ENCODE assay signal across 21 cellular contexts in the genomic region with DNA sequence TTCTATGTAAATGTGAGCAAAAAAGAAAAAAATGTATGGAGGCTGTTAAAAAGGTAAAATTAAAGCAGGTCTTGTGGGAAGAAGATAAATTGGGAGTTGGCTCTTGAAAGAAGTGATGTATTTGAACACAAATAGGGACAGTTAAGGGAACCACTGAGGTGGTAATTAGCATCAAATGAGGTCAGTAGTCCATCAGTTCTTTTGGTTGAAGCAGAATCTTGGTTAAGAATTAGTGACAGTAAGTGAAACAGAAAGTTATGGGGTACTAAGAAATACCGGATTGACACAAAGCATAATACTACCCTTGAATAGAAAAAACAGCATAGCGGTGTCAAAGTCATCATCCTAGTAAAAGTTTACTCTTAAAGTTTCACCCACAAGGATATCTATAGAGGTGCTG.
DNase-seq lines count a peak whose midpoint lies in the region; ATAC-seq, FAIRE-seq and TF ChIP-seq lines count a peak whose summit lies in the region.
"Had no signal": no experiment of that assay in that cellular context is flagged by ENCODE, and none has a peak within 500 bp of the region (broad histone marks: within the 10 kb centered on the region; RNA-seq: fewer than 3 reads in every experiment).

No MANE protein-coding gene starts in this region.

- no peak for FAIRE-seq in GM19239 (lab: Jason Lieb, UNC)
- FAIRE-seq: A204.1, H54 had no signal

- no peaks in the 10 kb centered on the region for H4K20me1 ChIP-seq in BLaER1

- no peak for TF ChIP-seq POLR2A in suprapubic skin (IDR thresholded peaks at IDR 0.05)

- H3K4me3 Mint-ChIP-seq in WTC11, result no peak overlapping the region
- H3K4me3 Mint-ChIP-seq: B cell; CD4-positive, alpha-beta memory T cell; HFFc6 had no signal

- TF ChIP-seq CTCF in WTC11 (IDR thresholded peaks at IDR 0.05) (no peak), suprapubic skin (IDR thresholded peaks at IDR 0.05) (no peak), GM13977 (IDR thresholded peaks at IDR 0.05; ENCODE audit: extremely low read depth, insufficient read depth, missing control alignments) (no peak)

- no peak for TF ChIP-seq EP300 in suprapubic skin (IDR thresholded peaks at IDR 0.05)

- POLR2A ChIA-PET in WTC11 (lab: Charles Lee), result no interaction called here

- DNase-seq in WTC11 (ENCODE audit: low spot score) (no peak), GM19238 (ENCODE audit: insufficient read length, low spot score) (no peak), suprapubic skin (ENCODE audit: low spot score in 2 of 2) (no peak), GM13977 (ENCODE audit: low spot score) (no peak), GM19239 (ENCODE audit: insufficient read length, low spot score) (no peak)
- DNase-seq: C1 segment of cervical spinal cord; Calu3; CD4-positive, alpha-beta memory T cell; COR-L47; DMS53; DMS79 treated with DMSO at 0.1 percent for 48 hours; GOT3; HFFc6 had no signal

- H3K9me3 Mint-ChIP-seq in WTC11, result peaks cover 38% of the 10 kb centered on the region
- H3K9me3 Mint-ChIP-seq: HFFc6 had no signal

- WGBS in suprapubic skin, result 94% methylated on average over 2 of the region's 2 CpGs

- CTCF ChIA-PET in WTC11 (lab: Charles Lee), result no interaction called here

- H3K27me3 ChIP-seq in BLaER1 (no peaks in the 10 kb centered on the region), suprapubic skin (no peaks in the 10 kb centered on the region)

- H3K4me1 ChIP-seq in BLaER1 (peaks cover 21% of the 10 kb centered on the region), suprapubic skin (no peaks in the 10 kb centered on the region)
- H3K4me1 ChIP-seq: HAP-1 had no signal

- H3K9ac ChIP-seq in BLaER1, result no peak overlapping the region

- H3K4me1 Mint-ChIP-seq in WTC11, result peaks cover 23% of the 10 kb centered on the region
- H3K4me1 Mint-ChIP-seq: CD4-positive, alpha-beta memory T cell had no signal

- H3K9me3 ChIP-seq in BLaER1 (peaks cover 30% of the 10 kb centered on the region), suprapubic skin (no peaks in the 10 kb centered on the region)
- H3K9me3 ChIP-seq: HAP-1 had no signal

- peak overlapping the region; percentile 30; the same call in 1 of the 2 replicates for H3K4me2 ChIP-seq in BLaER1

- H3K27ac ChIP-seq in BLaER1 (no peak overlapping the region), suprapubic skin (no peak overlapping the region)
- H3K27ac ChIP-seq: 22Rv1 had no signal

- H3K36me3 ChIP-seq in BLaER1 (no peaks in the 10 kb centered on the region; the same call in 1 of the 2 replicates), suprapubic skin (no peaks in the 10 kb centered on the region)
- H3K36me3 ChIP-seq: HAP-1 had no signal

- H3K36me3 Mint-ChIP-seq in WTC11, result peaks cover 27% of the 10 kb centered on the region
- H3K36me3 Mint-ChIP-seq: CD4-positive, alpha-beta memory T cell had no signal

- ATAC-seq in GM18861 (IDR thresholded peaks at IDR 0.05; ENCODE audit: unreplicated experiment) (peak; percentile 84), GM19351 (IDR thresholded peaks at IDR 0.05; ENCODE audit: unreplicated experiment) (peak; percentile 48), WTC11 (no peak)

- H3K27ac Mint-ChIP-seq in WTC11, result peak overlapping the region; percentile 21
- H3K27ac Mint-ChIP-seq: B cell; CD4-positive, alpha-beta memory T cell; HFFc6 had no signal

- H3K4me3 ChIP-seq in BLaER1 (no peak overlapping the region), suprapubic skin (no peak overlapping the region)
- H3K4me3 ChIP-seq: HAP-1 had no signal

- in situ Hi-C loops in GM13977 (cut with MboI; ENCODE audit: low pct_unique_long_range_greater_than_20kb, low sequenced_read_pairs, unreplicated experiment), result no loop called here

- no peaks in the 10 kb centered on the region; the same call in 1 of the 2 replicates for H3K27me3 Mint-ChIP-seq in WTC11 (ENCODE audit: low read depth)
- H3K27me3 Mint-ChIP-seq: B cell; CD4-positive, alpha-beta memory T cell had no signal

TF ChIP-seq in WTC11, 78 proteins besides CTCF, POLR2A, EP300 and RAD21:
- TF ChIP-seq USF2 (CRISPR knock-in tag; IDR thresholded peaks at IDR 0.05), result no peak
- TF ChIP-seq ZNF281 (CRISPR knock-in tag; IDR thresholded peaks at IDR 0.05), result no peak
- no peak for TF ChIP-seq ZNF317 (CRISPR knock-in tag; IDR thresholded peaks at IDR 0.05; ENCODE audit: borderline replicate concordance, low read depth)
- TF ChIP-seq CREB1 (CRISPR knock-in tag; IDR thresholded peaks at IDR 0.05), result no peak
- TF ChIP-seq HMGA2 (CRISPR knock-in tag; IDR thresholded peaks at IDR 0.05), result no peak
- TF ChIP-seq NR2C2 (CRISPR knock-in tag; IDR thresholded peaks at IDR 0.05), result no peak
- no peak for TF ChIP-seq ESRRA (CRISPR knock-in tag; IDR thresholded peaks at IDR 0.05; ENCODE audit: borderline replicate concordance)
- TF ChIP-seq ZNF138 (CRISPR knock-in tag; conservative IDR thresholded peaks at IDR 0.05), result no peak
- no peak for TF ChIP-seq ZNF423 (CRISPR knock-in tag; IDR thresholded peaks at IDR 0.05)
- TF ChIP-seq, protein P1, sequence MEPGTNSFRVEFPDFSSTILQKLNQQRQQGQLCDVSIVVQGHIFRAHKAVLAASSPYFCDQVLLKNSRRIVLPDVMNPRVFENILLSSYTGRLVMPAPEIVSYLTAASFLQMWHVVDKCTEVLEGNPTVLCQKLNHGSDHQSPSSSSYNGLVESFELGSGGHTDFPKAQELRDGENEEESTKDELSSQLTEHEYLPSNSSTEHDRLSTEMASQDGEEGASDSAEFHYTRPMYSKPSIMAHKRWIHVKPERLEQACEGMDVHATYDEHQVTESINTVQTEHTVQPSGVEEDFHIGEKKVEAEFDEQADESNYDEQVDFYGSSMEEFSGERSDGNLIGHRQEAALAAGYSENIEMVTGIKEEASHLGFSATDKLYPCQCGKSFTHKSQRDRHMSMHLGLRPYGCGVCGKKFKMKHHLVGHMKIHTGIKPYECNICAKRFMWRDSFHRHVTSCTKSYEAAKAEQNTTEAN (CRISPR knock-in tag; IDR thresholded peaks at IDR 0.05), result no peak
